Comparison of ENCODE assay signal across 7 cellular contexts in the genomic region with DNA sequence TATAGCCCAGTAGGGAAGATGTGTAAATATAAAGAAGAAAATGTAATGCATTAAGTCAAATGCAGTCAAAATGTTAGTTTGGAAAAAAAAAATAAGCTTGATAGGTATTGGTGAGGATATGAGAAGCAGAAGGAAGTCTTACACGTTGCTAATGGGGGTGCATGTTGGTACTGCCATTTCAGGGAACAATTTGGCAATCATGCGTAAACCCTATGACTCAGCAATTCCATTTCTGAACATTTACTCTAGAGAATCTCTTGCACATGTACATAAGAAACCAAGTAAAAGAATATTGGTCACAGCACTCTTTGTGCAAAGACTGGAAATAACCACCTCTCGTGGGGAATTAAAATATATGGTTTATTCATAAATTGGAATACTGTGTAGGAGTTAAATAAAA. TPM values are rescaled to one million over a fixed set of nuclear protein-coding genes. Genes with fewer than 3 reads are reported as not detected.
DNase-seq lines count a peak whose midpoint lies in the region; ATAC-seq and TF ChIP-seq lines count a peak whose summit lies in the region.

No MANE protein-coding gene starts in this region.

- H3K27me3 ChIP-seq in thoracic aorta (replicated peaks; ENCODE audit: insufficient read depth) = no peaks in the 10 kb centered on the region
- H3K27me3 ChIP-seq in CD8-positive, alpha-beta memory T cell (ENCODE audit: insufficient read depth, low read length, poor library complexity, severe bottlenecking) = no peaks in the 10 kb centered on the region

- H3K27me3 Mint-ChIP-seq in CD8-positive, alpha-beta memory T cell = peaks cover 2 to 4% of the 10 kb centered on the region in 2 donors

- TF ChIP-seq CTCF in foreskin fibroblast (IDR thresholded peaks at IDR 0.05; ENCODE audit: low read depth, low read length) (no peak), thoracic aorta (IDR thresholded peaks at IDR 0.05) (no peak)

- peak; percentile 67 for DNase-seq in SKM-1 (lab: John Stamatoyannopoulos, UW; ENCODE audit: unreplicated experiment)
- DNase-seq in foreskin fibroblast = peak; percentile 90 to 95
- no peak for DNase-seq in thoracic aorta (ENCODE audit: low spot score)
- no peak for DNase-seq in COR-L47 (lab: John Stamatoyannopoulos, UW)
- DNase-seq in CD8-positive, alpha-beta memory T cell = no peak

- no peak overlapping the region for H3K4me3 Mint-ChIP-seq in CD8-positive, alpha-beta memory T cell

- H3K4me3 ChIP-seq in foreskin fibroblast (ENCODE audit: low read depth in 1 of 2, low read length in 2 of 2) = no peak overlapping the region
- H3K4me3 ChIP-seq in thoracic aorta = peak overlapping the region; percentile 6
- H3K4me3 ChIP-seq in CD8-positive, alpha-beta memory T cell (ENCODE audit: low read length) = no peak overlapping the region

- CTCF ChIA-PET in CD8-positive, alpha-beta memory T cell (lab: Charles Lee) = no interaction called here

- H3K27ac Mint-ChIP-seq in CD8-positive, alpha-beta memory T cell = peak overlapping the region in 1 of 8 donors; percentile 7

- H3K9me3 ChIP-seq in thoracic aorta = no peaks in the 10 kb centered on the region
- no peaks in the 10 kb centered on the region for H3K9me3 ChIP-seq in CD8-positive, alpha-beta memory T cell (ENCODE audit: low read length)

- H3K9me3 Mint-ChIP-seq in CD8-positive, alpha-beta memory T cell = no peaks in the 10 kb centered on the region

- no peaks in the 10 kb centered on the region for H3K4me1 Mint-ChIP-seq in CD8-positive, alpha-beta memory T cell

- POLR2A ChIA-PET in CD8-positive, alpha-beta memory T cell (lab: Charles Lee) = no interaction called here

- H3K27ac ChIP-seq in thoracic aorta = peak overlapping the region; percentile 85 to 93
- H3K27ac ChIP-seq in CD8-positive, alpha-beta memory T cell (ENCODE audit: low read depth, low read length) = no peak overlapping the region

- H3K4me1 ChIP-seq in thoracic aorta (ENCODE audit: control insufficient read depth in 1 of 2, low read depth in 2 of 2) = peaks cover 29 to 53% of the 10 kb centered on the region in 2 donors
- no peaks in the 10 kb centered on the region for H3K4me1 ChIP-seq in CD8-positive, alpha-beta memory T cell (ENCODE audit: insufficient read depth, low read length)

- H3K36me3 ChIP-seq in thoracic aorta = no peaks in the 10 kb centered on the region
- H3K36me3 ChIP-seq in CD8-positive, alpha-beta memory T cell (ENCODE audit: insufficient read depth, low read length) = no peaks in the 10 kb centered on the region

- no peaks in the 10 kb centered on the region for H3K36me3 Mint-ChIP-seq in CD8-positive, alpha-beta memory T cell

- ATAC-seq in GM18861 (IDR thresholded peaks at IDR 0.05; ENCODE audit: unreplicated experiment) = peak; percentile 20
- ATAC-seq in HG02981 (IDR thresholded peaks at IDR 0.05; ENCODE audit: unreplicated experiment) = peak; percentile 6
- ATAC-seq in thoracic aorta (ENCODE audit: insufficient number of reproducible peaks, low FRiP score, low read depth) = peak; percentile 83

RNA-seq across cellular contexts. Expression of a gene that starts 35.5 kb away (rescaled TPM):
- total RNA-seq in thoracic aorta = 10 to 100 TPM; 56.7 to 73.9 TPM
- total RNA-seq in CD8-positive, alpha-beta memory T cell = not detected
- not detected for polyA plus RNA-seq in CD8-positive, alpha-beta memory T cell

Comparison
In these comparisons a context has a peak if more than half of its experiments do, and no peak if none do; other contexts are left out.
1. ATAC-seq: peak in every context shown above with its lines; median percentile 83 in thoracic aorta; 20 in GM18861; 6 in HG02981.
2. DNase-seq: peak in SKM-1 (single experiment) and foreskin fibroblast (2 of 2); none in thoracic aorta (single experiment), COR-L47 (single experiment) and CD8-positive, alpha-beta memory T cell (0 of 5).
3. RNA of a gene that starts 35.5 kb away (total RNA-seq): 56.7 to 73.9 TPM in thoracic aorta; not detected in CD8-positive, alpha-beta memory T cell; every median in the first group is over 10 times any median in the second.